In the genomic region with DNA sequence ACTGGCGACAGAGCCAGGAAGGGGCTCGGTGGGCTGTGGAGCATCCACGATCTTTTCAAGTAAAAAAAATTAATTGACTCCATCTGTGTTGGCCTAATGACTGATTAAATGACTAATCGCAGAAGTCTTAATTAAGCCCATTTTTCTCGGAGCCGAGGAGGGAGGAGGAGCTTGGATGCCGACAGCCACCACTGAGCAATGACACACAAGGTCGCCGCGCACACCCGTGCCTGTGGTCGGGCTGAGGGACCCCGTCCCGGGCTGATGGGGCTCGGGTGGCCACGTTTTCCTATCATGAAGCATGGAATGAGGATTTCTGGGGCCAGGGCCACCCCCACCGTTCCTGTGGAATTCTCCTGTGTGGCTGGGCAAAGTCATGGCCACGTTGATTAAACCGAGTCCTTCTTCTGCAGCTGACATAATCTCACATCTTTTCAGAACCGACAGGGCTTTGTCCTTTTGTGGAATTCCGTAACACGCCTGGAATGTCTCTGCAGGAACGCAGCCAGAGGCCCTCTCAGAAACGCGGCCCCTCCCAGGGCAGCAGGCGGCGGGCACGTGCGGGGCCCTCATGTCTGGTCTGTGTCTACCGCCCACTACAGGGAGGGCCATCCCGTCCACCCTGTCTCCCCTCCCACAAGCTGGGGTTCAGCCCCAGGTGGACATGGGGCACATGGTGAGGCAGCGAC, we compare ENCODE assay signal across 1 cellular context.
TF ChIP-seq lines count a peak whose summit lies in the region.

No MANE protein-coding gene starts in this region.

TF ChIP-seq in HepG2, 621 proteins besides CTCF, POLR2A, EP300 and RAD21 (continued from another document and continues in another):
- no peak for TF ChIP-seq ZNF800 (CRISPR knock-in tag; IDR thresholded peaks at IDR 0.05)
- no peak for TF ChIP-seq RFX5 (IDR thresholded peaks at IDR 0.05; ENCODE audit: low read depth, low read length)
- no peak for TF ChIP-seq ZBTB10 (CRISPR knock-in tag; IDR thresholded peaks at IDR 0.05; ENCODE audit: borderline replicate concordance)
- TF ChIP-seq, protein P1, sequence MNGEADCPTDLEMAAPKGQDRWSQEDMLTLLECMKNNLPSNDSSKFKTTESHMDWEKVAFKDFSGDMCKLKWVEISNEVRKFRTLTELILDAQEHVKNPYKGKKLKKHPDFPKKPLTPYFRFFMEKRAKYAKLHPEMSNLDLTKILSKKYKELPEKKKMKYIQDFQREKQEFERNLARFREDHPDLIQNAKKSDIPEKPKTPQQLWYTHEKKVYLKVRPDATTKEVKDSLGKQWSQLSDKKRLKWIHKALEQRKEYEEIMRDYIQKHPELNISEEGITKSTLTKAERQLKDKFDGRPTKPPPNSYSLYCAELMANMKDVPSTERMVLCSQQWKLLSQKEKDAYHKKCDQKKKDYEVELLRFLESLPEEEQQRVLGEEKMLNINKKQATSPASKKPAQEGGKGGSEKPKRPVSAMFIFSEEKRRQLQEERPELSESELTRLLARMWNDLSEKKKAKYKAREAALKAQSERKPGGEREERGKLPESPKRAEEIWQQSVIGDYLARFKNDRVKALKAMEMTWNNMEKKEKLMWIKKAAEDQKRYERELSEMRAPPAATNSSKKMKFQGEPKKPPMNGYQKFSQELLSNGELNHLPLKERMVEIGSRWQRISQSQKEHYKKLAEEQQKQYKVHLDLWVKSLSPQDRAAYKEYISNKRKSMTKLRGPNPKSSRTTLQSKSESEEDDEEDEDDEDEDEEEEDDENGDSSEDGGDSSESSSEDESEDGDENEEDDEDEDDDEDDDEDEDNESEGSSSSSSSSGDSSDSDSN (CRISPR knock-in tag; IDR thresholded peaks at IDR 0.05) = peak; percentile 34; the same call in 1 of the 2 replicates
- TF ChIP-seq ATF3 (CRISPR knock-in tag; IDR thresholded peaks at IDR 0.05) = no peak
- TF ChIP-seq EEA1 (CRISPR knock-in tag; IDR thresholded peaks at IDR 0.05; ENCODE audit: borderline replicate concordance) = no peak
- TF ChIP-seq BHLHE40 (IDR thresholded peaks at IDR 0.05; ENCODE audit: low read length) = peak; percentile 97
- TF ChIP-seq, protein P2, sequence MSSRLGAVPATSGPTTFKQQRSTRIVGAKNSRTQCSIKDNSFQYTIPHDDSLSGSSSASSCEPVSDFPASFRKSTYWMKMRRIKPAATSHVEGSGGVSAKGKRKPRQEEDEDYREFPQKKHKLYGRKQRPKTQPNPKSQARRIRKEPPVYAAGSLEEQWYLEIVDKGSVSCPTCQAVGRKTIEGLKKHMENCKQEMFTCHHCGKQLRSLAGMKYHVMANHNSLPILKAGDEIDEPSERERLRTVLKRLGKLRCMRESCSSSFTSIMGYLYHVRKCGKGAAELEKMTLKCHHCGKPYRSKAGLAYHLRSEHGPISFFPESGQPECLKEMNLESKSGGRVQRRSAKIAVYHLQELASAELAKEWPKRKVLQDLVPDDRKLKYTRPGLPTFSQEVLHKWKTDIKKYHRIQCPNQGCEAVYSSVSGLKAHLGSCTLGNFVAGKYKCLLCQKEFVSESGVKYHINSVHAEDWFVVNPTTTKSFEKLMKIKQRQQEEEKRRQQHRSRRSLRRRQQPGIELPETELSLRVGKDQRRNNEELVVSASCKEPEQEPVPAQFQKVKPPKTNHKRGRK (CRISPR knock-in tag; IDR thresholded peaks at IDR 0.05) = no peak
- TF ChIP-seq ZNF891 (CRISPR knock-in tag; IDR thresholded peaks at IDR 0.05) = no peak
- no peak for TF ChIP-seq HDAC6 (IDR thresholded peaks at IDR 0.05; ENCODE audit: low read depth, low read length)
- no peak for TF ChIP-seq ZNF652 (CRISPR knock-in tag; IDR thresholded peaks at IDR 0.05; ENCODE audit: borderline replicate concordance, low read depth)
- peak; percentile 96 for TF ChIP-seq TEAD3 (CRISPR knock-in tag; optimal IDR thresholded peaks at IDR 0.05; ENCODE audit: borderline replicate concordance)
- TF ChIP-seq FOXC1 (CRISPR knock-in tag; IDR thresholded peaks at IDR 0.05; ENCODE audit: borderline replicate concordance) = no peak
- no peak for TF ChIP-seq TMF1 (CRISPR knock-in tag; IDR thresholded peaks at IDR 0.05; ENCODE audit: low read depth)
- no peak for TF ChIP-seq NR1H2 (CRISPR knock-in tag; IDR thresholded peaks at IDR 0.05; ENCODE audit: borderline replicate concordance, low read depth)
- no peak for TF ChIP-seq MEIS1 (CRISPR knock-in tag; IDR thresholded peaks at IDR 0.05; ENCODE audit: borderline replicate concordance)
- TF ChIP-seq ZNF143 (CRISPR knock-in tag; IDR thresholded peaks at IDR 0.05) = no peak
- TF ChIP-seq MXD1 (CRISPR knock-in tag; IDR thresholded peaks at IDR 0.05) = no peak
- TF ChIP-seq CHCHD3 (CRISPR knock-in tag; IDR thresholded peaks at IDR 0.05) = no peak
- no peak for TF ChIP-seq ZKSCAN1 (IDR thresholded peaks at IDR 0.05; ENCODE audit: low read length)
- no peak for TF ChIP-seq SPEN (CRISPR knock-in tag; IDR thresholded peaks at IDR 0.05; ENCODE audit: low read depth)
- TF ChIP-seq RELA (CRISPR knock-in tag; IDR thresholded peaks at IDR 0.05) = no peak
- peak; percentile 18; the same call in 1 of the 2 replicates for TF ChIP-seq GABPB1 (CRISPR knock-in tag; IDR thresholded peaks at IDR 0.05)
- no peak for TF ChIP-seq ZNF354B (CRISPR knock-in tag; IDR thresholded peaks at IDR 0.05)
- TF ChIP-seq ZNF12 (CRISPR knock-in tag; IDR thresholded peaks at IDR 0.05) = no peak
- TF ChIP-seq RARG (CRISPR knock-in tag; IDR thresholded peaks at IDR 0.05; ENCODE audit: low read depth) = no peak
- 0 out of 2 replicates have a peak, but pooled peaks have one; percentile 33 for TF ChIP-seq ZSCAN9 (CRISPR knock-in tag; IDR thresholded peaks at IDR 0.05; ENCODE audit: borderline replicate concordance)
- TF ChIP-seq NR3C1 (CRISPR knock-in tag; IDR thresholded peaks at IDR 0.05) = no peak
- peak; percentile 48; the same call in 1 of the 2 replicates for TF ChIP-seq GATAD2A (CRISPR knock-in tag; IDR thresholded peaks at IDR 0.05)
- TF ChIP-seq SAP130 (CRISPR knock-in tag; IDR thresholded peaks at IDR 0.05; ENCODE audit: low read depth) = peak; percentile 34; the same call in 1 of the 2 replicates
- TF ChIP-seq PAX8 (CRISPR knock-in tag; IDR thresholded peaks at IDR 0.05; ENCODE audit: borderline replicate concordance) = no peak
- TF ChIP-seq, protein P3, sequence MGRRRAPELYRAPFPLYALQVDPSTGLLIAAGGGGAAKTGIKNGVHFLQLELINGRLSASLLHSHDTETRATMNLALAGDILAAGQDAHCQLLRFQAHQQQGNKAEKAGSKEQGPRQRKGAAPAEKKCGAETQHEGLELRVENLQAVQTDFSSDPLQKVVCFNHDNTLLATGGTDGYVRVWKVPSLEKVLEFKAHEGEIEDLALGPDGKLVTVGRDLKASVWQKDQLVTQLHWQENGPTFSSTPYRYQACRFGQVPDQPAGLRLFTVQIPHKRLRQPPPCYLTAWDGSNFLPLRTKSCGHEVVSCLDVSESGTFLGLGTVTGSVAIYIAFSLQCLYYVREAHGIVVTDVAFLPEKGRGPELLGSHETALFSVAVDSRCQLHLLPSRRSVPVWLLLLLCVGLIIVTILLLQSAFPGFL (CRISPR knock-in tag; IDR thresholded peaks at IDR 0.05) = no peak
- TF ChIP-seq ONECUT2 (CRISPR knock-in tag; IDR thresholded peaks at IDR 0.05) = no peak
- TF ChIP-seq MLLT10 (CRISPR knock-in tag; IDR thresholded peaks at IDR 0.05) = no peak
- TF ChIP-seq ARNT2 (CRISPR knock-in tag; IDR thresholded peaks at IDR 0.05; ENCODE audit: low read depth) = no peak
- TF ChIP-seq TBX3 (IDR thresholded peaks at IDR 0.05; ENCODE audit: borderline replicate concordance) = no peak
- TF ChIP-seq, protein P4, sequence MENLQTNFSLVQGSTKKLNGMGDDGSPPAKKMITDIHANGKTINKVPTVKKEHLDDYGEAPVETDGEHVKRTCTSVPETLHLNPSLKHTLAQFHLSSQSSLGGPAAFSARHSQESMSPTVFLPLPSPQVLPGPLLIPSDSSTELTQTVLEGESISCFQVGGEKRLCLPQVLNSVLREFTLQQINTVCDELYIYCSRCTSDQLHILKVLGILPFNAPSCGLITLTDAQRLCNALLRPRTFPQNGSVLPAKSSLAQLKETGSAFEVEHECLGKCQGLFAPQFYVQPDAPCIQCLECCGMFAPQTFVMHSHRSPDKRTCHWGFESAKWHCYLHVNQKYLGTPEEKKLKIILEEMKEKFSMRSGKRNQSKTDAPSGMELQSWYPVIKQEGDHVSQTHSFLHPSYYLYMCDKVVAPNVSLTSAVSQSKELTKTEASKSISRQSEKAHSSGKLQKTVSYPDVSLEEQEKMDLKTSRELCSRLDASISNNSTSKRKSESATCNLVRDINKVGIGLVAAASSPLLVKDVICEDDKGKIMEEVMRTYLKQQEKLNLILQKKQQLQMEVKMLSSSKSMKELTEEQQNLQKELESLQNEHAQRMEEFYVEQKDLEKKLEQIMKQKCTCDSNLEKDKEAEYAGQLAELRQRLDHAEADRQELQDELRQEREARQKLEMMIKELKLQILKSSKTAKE (CRISPR knock-in tag; IDR thresholded peaks at IDR 0.05; ENCODE audit: borderline replicate concordance) = no peak
- TF ChIP-seq, protein P5, sequence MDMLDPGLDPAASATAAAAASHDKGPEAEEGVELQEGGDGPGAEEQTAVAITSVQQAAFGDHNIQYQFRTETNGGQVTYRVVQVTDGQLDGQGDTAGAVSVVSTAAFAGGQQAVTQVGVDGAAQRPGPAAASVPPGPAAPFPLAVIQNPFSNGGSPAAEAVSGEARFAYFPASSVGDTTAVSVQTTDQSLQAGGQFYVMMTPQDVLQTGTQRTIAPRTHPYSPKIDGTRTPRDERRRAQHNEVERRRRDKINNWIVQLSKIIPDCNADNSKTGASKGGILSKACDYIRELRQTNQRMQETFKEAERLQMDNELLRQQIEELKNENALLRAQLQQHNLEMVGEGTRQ (IDR thresholded peaks at IDR 0.05; ENCODE audit: low read depth, low read length) = no peak
- TF ChIP-seq, protein P5 (CRISPR knock-in tag; IDR thresholded peaks at IDR 0.05; ENCODE audit: borderline replicate concordance) = no peak
- TF ChIP-seq ZNF543 (CRISPR knock-in tag; IDR thresholded peaks at IDR 0.05) = no peak
- no peak for TF ChIP-seq ZNF362 (CRISPR knock-in tag; IDR thresholded peaks at IDR 0.05; ENCODE audit: borderline replicate concordance)
- TF ChIP-seq ZNF781 (CRISPR knock-in tag; IDR thresholded peaks at IDR 0.05; ENCODE audit: borderline replicate concordance, not compliant biosample characterization) = no peak
- no peak for TF ChIP-seq ZNF383 (CRISPR knock-in tag; IDR thresholded peaks at IDR 0.05; ENCODE audit: borderline replicate concordance)
- no peak for TF ChIP-seq ZNF30 (CRISPR knock-in tag; IDR thresholded peaks at IDR 0.05)
- no peak for TF ChIP-seq ZMYM2 (CRISPR knock-in tag; IDR thresholded peaks at IDR 0.05)
- no peak for TF ChIP-seq ZNF878 (CRISPR knock-in tag; IDR thresholded peaks at IDR 0.05)
- TF ChIP-seq MEF2D (CRISPR knock-in tag; IDR thresholded peaks at IDR 0.05) = no peak
- TF ChIP-seq, protein P6, sequence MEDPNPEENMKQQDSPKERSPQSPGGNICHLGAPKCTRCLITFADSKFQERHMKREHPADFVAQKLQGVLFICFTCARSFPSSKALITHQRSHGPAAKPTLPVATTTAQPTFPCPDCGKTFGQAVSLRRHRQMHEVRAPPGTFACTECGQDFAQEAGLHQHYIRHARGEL (CRISPR knock-in tag; IDR thresholded peaks at IDR 0.05) = no peak
